In genomic region chr2:191114403-191114886, GRCh38 we compare ENCODE assay signal across 9 cellular contexts. TPM values are rescaled to one million over a fixed set of nuclear protein-coding genes. Genes with fewer than 3 reads are reported as not detected.
A peak's percentile ranks its signal among the peaks of the same experiment; 100 is the strongest.
DNase-seq lines count a peak whose midpoint lies in the region; ATAC-seq and TF ChIP-seq lines count a peak whose summit lies in the region.
"Had no signal": no experiment of that assay in that cellular context is flagged by ENCODE, and none has a peak within 500 bp of the region (broad histone marks: within the 10 kb centered on the region; RNA-seq: fewer than 3 reads in every experiment).

No MANE protein-coding gene starts in this region.

- H3K27ac Mint-ChIP-seq in CD4-positive, CD25-positive, alpha-beta regulatory T cell: peak overlapping the region; percentile 62 to 97 (median 96)
- H3K27ac Mint-ChIP-seq in activated CD8-positive, alpha-beta T cell treated with anti-CD3 and anti-CD28 coated beads, Interleukin-2, amount 10 ng/mL, durations not matched to agents 7 days and 5 days: peak overlapping the region; percentile 92

- H3K4me3 ChIP-seq in CD4-positive, CD25-positive, alpha-beta regulatory T cell (ENCODE audit: low read depth, low read length): peak overlapping the region; percentile 61
- no peak overlapping the region for H3K4me3 ChIP-seq in parathyroid adenoma (ENCODE audit: low read depth, low read length)

- no peak for TF ChIP-seq CTCF in parathyroid adenoma (IDR thresholded peaks at IDR 0.05)
- no peak for TF ChIP-seq CTCF in omental fat pad (IDR thresholded peaks at IDR 0.05)

- ATAC-seq in CD4-positive, CD25-positive, alpha-beta regulatory T cell (ENCODE audit: low read depth in 2 of 2): peak; percentile 42 to 44
- ATAC-seq in GM19324 (IDR thresholded peaks at IDR 0.05; ENCODE audit: low FRiP score, unreplicated experiment) (peak; percentile 82), HG03135 (IDR thresholded peaks at IDR 0.05; ENCODE audit: unreplicated experiment) (peak; percentile 79), omental fat pad (ENCODE audit: low FRiP score) (no peak)
- ATAC-seq in activated CD8-positive, alpha-beta T cell treated with anti-CD3 and anti-CD28 coated beads, Interleukin-2, amount 10 ng/mL, durations not matched to agents 7 days and 5 days: peak; percentile 46

- H3K27me3 Mint-ChIP-seq in CD4-positive, CD25-positive, alpha-beta regulatory T cell: no peaks in the 10 kb centered on the region
- no peaks in the 10 kb centered on the region for H3K27me3 Mint-ChIP-seq in activated CD8-positive, alpha-beta T cell treated with anti-CD3 and anti-CD28 coated beads, Interleukin-2, amount 10 ng/mL, durations not matched to agents 7 days and 5 days (ENCODE audit: low read depth)

- peaks cover 33% of the 10 kb centered on the region for H3K4me1 ChIP-seq in CD4-positive, CD25-positive, alpha-beta regulatory T cell (ENCODE audit: control insufficient read depth, insufficient read depth, low read length, poor library complexity, severe bottlenecking)
- peaks cover 14% of the 10 kb centered on the region for H3K4me1 ChIP-seq in parathyroid adenoma

- no peaks in the 10 kb centered on the region for H3K79me2 ChIP-seq in parathyroid adenoma

- POLR2A ChIA-PET in activated CD8-positive, alpha-beta T cell treated with anti-CD3 and anti-CD28 coated beads, Interleukin-2, amount 10 ng/mL, durations not matched to agents 7 days and 5 days (lab: Charles Lee): interaction anchor here (0.5 to 3.7 kb wide), 11 partner anchors 13 to 754 kb away, joined by 3 to 41 read pairs (median 4); partner anchors contain the start of genes NABP1, STAT1 and STAT4

- no peaks in the 10 kb centered on the region for H3K27me3 ChIP-seq in CD4-positive, CD25-positive, alpha-beta regulatory T cell (ENCODE audit: control insufficient read depth, insufficient read depth, low read length)
- H3K27me3 ChIP-seq in parathyroid adenoma (ENCODE audit: control insufficient read depth, insufficient read depth, low read length): no peaks in the 10 kb centered on the region

- peak overlapping the region; percentile 69 for H3K27ac ChIP-seq in CD4-positive, CD25-positive, alpha-beta regulatory T cell (ENCODE audit: insufficient read depth, low read length, poor library complexity, severe bottlenecking)
- peak overlapping the region; percentile 40 for H3K27ac ChIP-seq in parathyroid adenoma

- DNase-seq in CD4-positive, CD25-positive, alpha-beta regulatory T cell: peak; percentile 3 to 79 (median 60)
- DNase-seq in activated CD8-positive, alpha-beta T cell treated with anti-CD3 and anti-CD28 coated beads, Interleukin-2, amount 10 ng/mL, durations not matched to agents 7 days and 5 days: peak; percentile 48
- no peak for DNase-seq in G401 (ENCODE audit: low spot score)
- no peak for DNase-seq in omental fat pad (ENCODE audit: low spot score)
- no peak for DNase-seq in epidermal melanocyte (ENCODE audit: insufficient read length, low spot score)

- CTCF ChIA-PET in activated CD8-positive, alpha-beta T cell treated with anti-CD3 and anti-CD28 coated beads, Interleukin-2, amount 10 ng/mL, durations not matched to agents 7 days and 5 days (lab: Charles Lee): interaction anchor here (0.7 to 3.7 kb wide), 14 partner anchors 10 to 63 kb away, joined by 3 to 27 read pairs (median 6); partner anchors contain the start of gene STAT4

- peaks cover 28 to 50% (median 47%) of the 10 kb centered on the region in 4 donors for H3K4me1 Mint-ChIP-seq in CD4-positive, CD25-positive, alpha-beta regulatory T cell
- H3K4me1 Mint-ChIP-seq in activated CD8-positive, alpha-beta T cell treated with anti-CD3 and anti-CD28 coated beads, Interleukin-2, amount 10 ng/mL, durations not matched to agents 7 days and 5 days (ENCODE audit: low read depth): peaks cover 76% of the 10 kb centered on the region
- H3K4me1 Mint-ChIP-seq: neural crest cell had no signal

- H3K36me3 ChIP-seq in CD4-positive, CD25-positive, alpha-beta regulatory T cell (ENCODE audit: control insufficient read depth, insufficient read depth, low read length): peaks cover 8% of the 10 kb centered on the region
- no peaks in the 10 kb centered on the region for H3K36me3 ChIP-seq in parathyroid adenoma (ENCODE audit: control insufficient read depth, insufficient read depth, low read length)

- H3K9ac ChIP-seq in parathyroid adenoma: no peak overlapping the region

- in situ Hi-C loops in G401 (cut with HindIII; ENCODE audit: low sequenced_read_pairs): no loop called here

- H3K4me2 ChIP-seq in parathyroid adenoma (ENCODE audit: low read length): no peak overlapping the region

- no peak overlapping the region for H2AFZ ChIP-seq in parathyroid adenoma

- peak overlapping the region; percentile 38 to 80 (median 67) for H3K4me3 Mint-ChIP-seq in CD4-positive, CD25-positive, alpha-beta regulatory T cell
- H3K4me3 Mint-ChIP-seq in activated CD8-positive, alpha-beta T cell treated with anti-CD3 and anti-CD28 coated beads, Interleukin-2, amount 10 ng/mL, durations not matched to agents 7 days and 5 days: peak overlapping the region; percentile 53
- H3K4me3 Mint-ChIP-seq: neural crest cell had no signal

- H3K9me3 Mint-ChIP-seq in CD4-positive, CD25-positive, alpha-beta regulatory T cell: no peaks in the 10 kb centered on the region
- peaks cover 4% of the 10 kb centered on the region for H3K9me3 Mint-ChIP-seq in activated CD8-positive, alpha-beta T cell treated with anti-CD3 and anti-CD28 coated beads, Interleukin-2, amount 10 ng/mL, durations not matched to agents 7 days and 5 days (ENCODE audit: insufficient read depth)
- H3K9me3 Mint-ChIP-seq: neural crest cell had no signal

- peaks cover 14% of the 10 kb centered on the region for H3K36me3 Mint-ChIP-seq in CD4-positive, CD25-positive, alpha-beta regulatory T cell
- peaks cover 81% of the 10 kb centered on the region for H3K36me3 Mint-ChIP-seq in activated CD8-positive, alpha-beta T cell treated with anti-CD3 and anti-CD28 coated beads, Interleukin-2, amount 10 ng/mL, durations not matched to agents 7 days and 5 days (ENCODE audit: low read depth)

- no peaks in the 10 kb centered on the region for H3K9me3 ChIP-seq in CD4-positive, CD25-positive, alpha-beta regulatory T cell (ENCODE audit: control insufficient read depth in 2 of 2, low read length in 2 of 2)
- H3K9me3 ChIP-seq in parathyroid adenoma (ENCODE audit: control insufficient read depth, low read length): no peaks in the 10 kb centered on the region

RNA-seq across cellular contexts. Expression of gene STAT4, which starts 36.3 kb away (rescaled TPM):
- total RNA-seq in CD4-positive, CD25-positive, alpha-beta regulatory T cell: 60.0 TPM
- 10 to 100 TPM; 22.7 to 31.2 (median 26.5) TPM for polyA plus RNA-seq in CD4-positive, CD25-positive, alpha-beta regulatory T cell
- 100 to 1,000 TPM; 154 to 157 TPM for total RNA-seq in activated CD8-positive, alpha-beta T cell treated with anti-CD3 and anti-CD28 coated beads, Interleukin-2, amount 10 ng/mL, durations not matched to agents 7 days and 5 days
- not detected in 2 replicates for total RNA-seq in G401 (2014; rRNA removed; shearing (Covaris generic))
- total RNA-seq in omental fat pad: 10 to 100 TPM in 2 of 4 donors, 1 to 10 TPM in 2; 4.6 to 29.4 (median 10.5) TPM

Comparison
In these comparisons a context has a peak if more than half of its experiments do, and no peak if none do; other contexts are left out.
1. DNase-seq: peak in CD4-positive, CD25-positive, alpha-beta regulatory T cell (3 of 3) and activated CD8-positive, alpha-beta T cell treated with anti-CD3 and anti-CD28 coated beads, Interleukin-2, amount 10 ng/mL, durations not matched to agents 7 days and 5 days (single experiment); none in G401 (single experiment), omental fat pad (single experiment) and epidermal melanocyte (single experiment).